In genomic region chr3:24215518-24215917, GRCh38 we compare ENCODE assay signal across 27 cellular contexts.
"Had no signal": no experiment of that assay in that cellular context is flagged by ENCODE, and none has a peak within 500 bp of the region (broad histone marks: within the 10 kb centered on the region; RNA-seq: fewer than 3 reads in every experiment).

No MANE protein-coding gene starts in this region.

- ATAC-seq: activated CD8-positive, alpha-beta T cell treated with anti-CD3 and anti-CD28 coated beads, Interleukin-2, amount 10 ng/mL, durations not matched to agents 7 days and 5 days; Panc1; T-cell; T-helper 17 cell had no signal

- H3K36me3 ChIP-seq: brain microvascular endothelial cell, SJCRH30 had no signal

- H3K4me2 ChIP-seq: KMS-11 had no signal

- H3K27me3 ChIP-seq: brain microvascular endothelial cell, SJCRH30 had no signal

- H3K4me3 ChIP-seq: SJCRH30, SK-N-MC had no signal

- H3K9me3 ChIP-seq: SJCRH30 had no signal

- H3K27ac ChIP-seq: brain microvascular endothelial cell, KMS-11, SJCRH30, SK-N-MC, VCaP had no signal

- FAIRE-seq: colon had no signal

- DNase-seq: activated CD4-positive, alpha-beta T cell treated with anti-CD3 and anti-CD28 coated beads for 1 hour; activated CD4-positive, alpha-beta T cell treated with anti-CD3 and anti-CD28 coated beads, Interleukin-2, amount 10 ng/mL, durations not matched to agents 24 days and 14 days; activated CD4-positive, alpha-beta T cell treated with anti-CD3 and anti-CD28 coated beads, Interleukin-2, amount 50 U/mL, for 48 hours; activated CD4-positive, CD25-positive, alpha-beta regulatory T cell; activated CD8-positive, alpha-beta T cell treated with anti-CD3 and anti-CD28 coated beads, Interleukin-2, amount 10 ng/mL, durations not matched to agents 7 days and 5 days; activated gamma-delta T cell; activated naive CD4-positive, alpha-beta T cell treated with Interleukin-2 at 50 U/mL for 16 hours; activated naive CD8-positive, alpha-beta T cell treated with anti-CD3 and anti-CD28 coated beads, Interleukin-2, amount 10 ng/mL, durations not matched to agents 7 days and 5 days; activated T-cell treated with anti-CD3 and anti-CD28 coated beads, Interleukin-2, amount 50 U/mL, for 24 hours; brain microvascular endothelial cell; central memory CD4-positive, alpha-beta T cell; MM.1S; NCI-H1105; NCI-H1417 treated with DMSO at 0.1 percent for 48 hours; NCI-H187 treated with DMSO at 0.1 percent for 48 hours; NCI-H2081 treated with DMSO at 0.1 percent for 48 hours; NCI-H345; NCI-H524 treated with DMSO at 0.1 percent for 48 hours; SHP77; SJCRH30; T-cell; T-helper 17 cell had no signal

- H3K9ac ChIP-seq: KMS-11 had no signal
